Comparison of ENCODE assay signal across 20 cellular contexts in the genomic region with DNA sequence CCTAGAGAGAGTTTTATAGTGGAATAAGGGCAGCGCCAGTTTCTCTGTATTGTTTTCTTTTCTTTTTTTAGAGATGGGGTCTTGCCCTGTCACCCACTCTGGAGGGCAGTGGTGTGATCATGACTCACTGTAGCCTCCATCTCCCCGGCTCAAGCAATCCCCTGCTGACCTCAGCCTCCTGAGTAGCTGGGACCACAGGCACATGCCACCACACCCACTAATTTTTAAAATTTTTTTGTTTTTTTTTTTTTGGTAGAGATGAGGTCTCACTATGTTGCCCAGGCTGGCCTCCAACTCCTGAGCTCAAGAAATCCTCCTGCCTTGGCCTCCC.
"Had no signal": no experiment of that assay in that cellular context is flagged by ENCODE, and none has a peak within 500 bp of the region (broad histone marks: within the 10 kb centered on the region; RNA-seq: fewer than 3 reads in every experiment).

No MANE protein-coding gene starts in this region.

- DNase-seq: activated CD4-positive, alpha-beta T cell treated with anti-CD3 and anti-CD28 coated beads, Interleukin-2, amount 50 U/mL, for 4 hours; activated gamma-delta T cell treated with Interleukin-2 at 50 U/mL for 16 hours; caudate nucleus; gastrocnemius medialis; head of caudate nucleus; left ventricle myocardium superior; naive B cell; ovary; psoas muscle; right cardiac atrium; stimulated activated CD4-positive, alpha-beta T cell treated with anti-CD3 and anti-CD28 coated beads, Interleukin-4, amount 100 ng/mL, for 1 hour; upper lobe of left lung; WERI-Rb-1 had no signal

- H3K27ac Mint-ChIP-seq: activated naive CD4-positive, alpha-beta T cell treated with anti-CD3 and anti-CD28 coated beads, Interleukin-2, amount 50 U/mL, for 72 hours; memory B cell; naive B cell; T-helper 1 cell treated with Interleukin-12 subunit alpha and Interleukin-12 subunit beta and Interleukin-4 antibody, amounts not matched to agents 30 μg/mL and 1 μg/mL, for 36 hours had no signal

- H3K27ac ChIP-seq: adrenal gland, gastrocnemius medialis, ovary, psoas muscle, thoracic aorta, upper lobe of left lung, WERI-Rb-1 had no signal

- H3K9me3 ChIP-seq: adrenal gland, gastrocnemius medialis, ovary, psoas muscle, thoracic aorta, upper lobe of left lung had no signal

- H3K4me1 ChIP-seq: gastrocnemius medialis, psoas muscle had no signal

- H3K9me3 Mint-ChIP-seq: memory B cell; naive B cell; T-helper 1 cell treated with Interleukin-12 subunit alpha and Interleukin-12 subunit beta and Interleukin-4 antibody, amounts not matched to agents 30 μg/mL and 1 μg/mL, for 36 hours had no signal

- H3K4me3 Mint-ChIP-seq: memory B cell; T-helper 1 cell treated with Interleukin-12 subunit alpha and Interleukin-12 subunit beta and Interleukin-4 antibody, amounts not matched to agents 30 μg/mL and 1 μg/mL, for 36 hours had no signal

- H3K36me3 Mint-ChIP-seq: memory B cell, naive B cell had no signal

- H3K4me3 ChIP-seq: adrenal gland, gastrocnemius medialis, ovary, psoas muscle, skin epidermis, thoracic aorta, upper lobe of left lung had no signal

- FAIRE-seq: colon had no signal

- H3K27me3 ChIP-seq: adrenal gland, gastrocnemius medialis, ovary, upper lobe of left lung had no signal

- H3K36me3 ChIP-seq: adrenal gland, gastrocnemius medialis, ovary, thoracic aorta, upper lobe of left lung, WERI-Rb-1 had no signal
